ENCODE assay signal across 10 cellular contexts in the genomic region with DNA sequence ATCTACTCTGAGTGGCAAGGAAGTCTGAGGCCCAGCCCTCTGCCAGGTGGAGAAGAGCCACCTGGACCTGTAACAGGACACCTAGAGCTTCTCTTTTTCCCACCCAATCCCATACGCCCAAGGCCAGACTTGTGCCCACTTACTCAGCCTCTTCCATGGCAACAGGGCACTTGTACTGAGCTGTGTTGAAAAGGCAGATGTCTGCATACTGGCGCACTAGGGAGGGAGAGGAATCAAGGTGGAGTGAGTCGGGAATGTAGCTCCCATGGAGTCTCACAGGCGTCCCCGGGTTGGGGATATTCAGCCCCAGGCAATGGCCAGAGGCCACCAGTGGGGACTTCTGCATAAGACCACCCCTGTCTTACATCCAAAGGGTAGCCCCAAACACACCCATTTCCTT. TPM values are rescaled to one million over a fixed set of nuclear protein-coding genes. Genes with fewer than 3 reads are reported as not detected.
DNase-seq lines count a peak whose midpoint lies in the region; ATAC-seq and TF ChIP-seq lines count a peak whose summit lies in the region.
"Had no signal": no experiment of that assay in that cellular context is flagged by ENCODE, and none has a peak within 500 bp of the region (broad histone marks: within the 10 kb centered on the region; RNA-seq: fewer than 3 reads in every experiment).

No MANE protein-coding gene starts in this region.

- H3K36me3 Mint-ChIP-seq in GM23338 (ENCODE audit: low read depth) = peaks cover 78% of the 10 kb centered on the region
- H3K36me3 Mint-ChIP-seq in activated T-helper 2 cell treated with anti-CD3 and anti-CD28 coated beads, Interferon-gamma antibody, Interleukin-2, Interleukin-4, amounts not matched to agents 10 μg/mL and 5 μg/mL and 100 μg/mL, durations not matched to agents 14 hours and 24 hours and 36 hours (ENCODE audit: low read depth) = peaks cover 7% of the 10 kb centered on the region

- no peak overlapping the region for H3K4me2 ChIP-seq in GM23338

- H3K27me3 Mint-ChIP-seq in GM23338 (ENCODE audit: insufficient read depth, low read depth, poor library complexity) = peaks cover 8% of the 10 kb centered on the region
- no peaks in the 10 kb centered on the region for H3K27me3 Mint-ChIP-seq in activated T-helper 2 cell treated with anti-CD3 and anti-CD28 coated beads, Interferon-gamma antibody, Interleukin-2, Interleukin-4, amounts not matched to agents 10 μg/mL and 5 μg/mL and 100 μg/mL, durations not matched to agents 14 hours and 24 hours and 36 hours (ENCODE audit: low read depth)

- H3K36me3 ChIP-seq in GM23338 (ENCODE audit: insufficient read depth) = no peaks in the 10 kb centered on the region
- H3K36me3 ChIP-seq in ovary = no peaks in the 10 kb centered on the region

- H2AFZ ChIP-seq in GM23338 = no peak overlapping the region

- no peaks in the 10 kb centered on the region for H3K9me3 Mint-ChIP-seq in GM23338
- H3K9me3 Mint-ChIP-seq in activated T-helper 2 cell treated with anti-CD3 and anti-CD28 coated beads, Interferon-gamma antibody, Interleukin-2, Interleukin-4, amounts not matched to agents 10 μg/mL and 5 μg/mL and 100 μg/mL, durations not matched to agents 14 hours and 24 hours and 36 hours = no peaks in the 10 kb centered on the region

- no peak for TF ChIP-seq POLR2A in ovary (IDR thresholded peaks at IDR 0.05)

- H3K27ac Mint-ChIP-seq in GM23338 = peak overlapping the region; percentile 18; the same call in 1 of the 2 replicates
- H3K27ac Mint-ChIP-seq in activated T-helper 2 cell treated with anti-CD3 and anti-CD28 coated beads, Interferon-gamma antibody, Interleukin-2, Interleukin-4, amounts not matched to agents 10 μg/mL and 5 μg/mL and 100 μg/mL, durations not matched to agents 14 hours and 24 hours and 36 hours = peak overlapping the region; percentile 93

- DNase-seq in GM23338 (ENCODE audit: low spot score) (peak; percentile 32), NCI-H2029 treated with DMSO at 0.1 percent for 48 hours (lab: John Stamatoyannopoulos, UW) (peak; percentile 97), ovary (peak in 3 of 5 donors; percentile 2 to 18 (median 7)), cerebellum (ENCODE audit: low spot score) (no peak), GM13977 (ENCODE audit: low spot score) (no peak)
- no peak for DNase-seq in activated T-helper 2 cell treated with anti-CD3 and anti-CD28 coated beads, Interferon-gamma antibody, Interleukin-2, Interleukin-4, amounts not matched to agents 10 μg/mL and 5 μg/mL and 100 μg/mL, durations not matched to agents 14 hours and 24 hours and 36 hours (ENCODE audit: low spot score)

- TF ChIP-seq CTCF in GM23338 (conservative IDR thresholded peaks at IDR 0.05; ENCODE audit: low read depth in 2 of 2) (no peak), ovary (IDR thresholded peaks at IDR 0.05) (no peak), GM13977 (IDR thresholded peaks at IDR 0.05; ENCODE audit: extremely low read depth, insufficient read depth, missing control alignments) (no peak)

- H3K79me2 ChIP-seq in GM23338 (replicated peaks; ENCODE audit: insufficient read depth) = no peaks in the 10 kb centered on the region

- in situ Hi-C loops in GM13977 (cut with MboI; ENCODE audit: low pct_unique_long_range_greater_than_20kb, low sequenced_read_pairs, unreplicated experiment) = loop anchor here (5.0 kb wide), 1 partner anchor 111 kb away; no protein-coding TSS in a partner anchor

- no peaks in the 10 kb centered on the region for H3K9me3 ChIP-seq in ovary
- H3K9me3 ChIP-seq: prostate gland had no signal

- no peaks in the 10 kb centered on the region for H3F3A ChIP-seq in GM23338 (replicated peaks; ENCODE audit: low read depth)

- H3K27ac ChIP-seq in GM23338 (ENCODE audit: low read depth) = 0 out of 2 replicates have a peak overlapping the region, but pooled peaks have one; percentile 10
- no peak overlapping the region for H3K27ac ChIP-seq in ovary
- H3K27ac ChIP-seq: epithelial cell of prostate, prostate gland had no signal

- H3K4me1 Mint-ChIP-seq in GM23338 = peaks cover 30% of the 10 kb centered on the region
- peaks cover 24% of the 10 kb centered on the region for H3K4me1 Mint-ChIP-seq in activated T-helper 2 cell treated with anti-CD3 and anti-CD28 coated beads, Interferon-gamma antibody, Interleukin-2, Interleukin-4, amounts not matched to agents 10 μg/mL and 5 μg/mL and 100 μg/mL, durations not matched to agents 14 hours and 24 hours and 36 hours (ENCODE audit: low read depth)

- TF ChIP-seq EP300 in ovary (IDR thresholded peaks at IDR 0.05) = no peak

- no peaks in the 10 kb centered on the region for H4K20me1 ChIP-seq in GM23338 (replicated peaks; ENCODE audit: insufficient read depth)

- H3K4me1 ChIP-seq in GM23338 (ENCODE audit: insufficient read depth) = peaks cover 5% of the 10 kb centered on the region; the same call in 1 of the 2 replicates
- no peaks in the 10 kb centered on the region for H3K4me1 ChIP-seq in ovary (ENCODE audit: insufficient read depth)
- H3K4me1 ChIP-seq: prostate gland had no signal

- H3K4me3 ChIP-seq in GM23338 (no peak overlapping the region), ovary (no peak overlapping the region)
- H3K4me3 ChIP-seq: prostate gland had no signal

- no peak overlapping the region for H3K4me3 Mint-ChIP-seq in GM23338
- H3K4me3 Mint-ChIP-seq in activated T-helper 2 cell treated with anti-CD3 and anti-CD28 coated beads, Interferon-gamma antibody, Interleukin-2, Interleukin-4, amounts not matched to agents 10 μg/mL and 5 μg/mL and 100 μg/mL, durations not matched to agents 14 hours and 24 hours and 36 hours (ENCODE audit: low read depth) = no peak overlapping the region

- no peaks in the 10 kb centered on the region for H3K27me3 ChIP-seq in GM23338 (ENCODE audit: insufficient read depth)
- no peaks in the 10 kb centered on the region for H3K27me3 ChIP-seq in ovary

- ATAC-seq in GM23338 (no peak), HG03439 (IDR thresholded peaks at IDR 0.05; ENCODE audit: unreplicated experiment) (no peak)

- 81 to 90% (median 85%) methylated on average over 5 of the region's 5 CpGs for WGBS in ovary, 3 donors

- no peaks in the 10 kb centered on the region for H3K9me2 ChIP-seq in GM23338 (ENCODE audit: insufficient read depth)

- intact Hi-C loops in activated T-helper 2 cell treated with anti-CD3 and anti-CD28 coated beads, Interferon-gamma antibody, Interleukin-2, Interleukin-4, amounts not matched to agents 10 μg/mL and 5 μg/mL and 100 μg/mL, durations not matched to agents 14 hours and 24 hours and 36 hours (cut with micrococcal nuclease) = loop anchor here (10.0 kb wide), 1 partner anchor 258 kb away; no protein-coding TSS in a partner anchor
- intact Hi-C loops in ovary (cut with DNase I) = loop anchor here in 1 of 4 donors (5.0 kb wide), 1 partner anchor 256 kb away; no protein-coding TSS in a partner anchor

TF ChIP-seq in GM23338, 12 proteins besides CTCF, POLR2A, EP300 and RAD21 (continues in another document):
- TF ChIP-seq CREB1 (CRISPR knock-in tag; IDR thresholded peaks at IDR 0.05; ENCODE audit: low read depth) = no peak
- no peak for TF ChIP-seq EZH2 (IDR thresholded peaks at IDR 0.05; ENCODE audit: low read depth, unreplicated experiment)
- TF ChIP-seq NANOG (IDR thresholded peaks at IDR 0.05; ENCODE audit: borderline replicate concordance) = no peak

RNA-seq across cellular contexts. Expression of a gene that starts 36.1 kb away (rescaled TPM):
- 0.16 and 0.21 TPM in 2 replicates for total RNA-seq in GM23338 (2014; rRNA removed; shearing (Covaris generic))
- polyA plus RNA-seq in GM23338 (2016; fragmentation: Nextera tagmentation; extraction: Ambion mirVana) = 0.08 and 0.40 TPM in 2 replicates
- total RNA-seq in activated T-helper 2 cell treated with anti-CD3 and anti-CD28 coated beads, Interferon-gamma antibody, Interleukin-2, Interleukin-4, amounts not matched to agents 10 μg/mL and 5 μg/mL and 100 μg/mL, durations not matched to agents 14 hours and 24 hours and 36 hours = 0.25 and 0.32 TPM in 2 replicates
- under 1 TPM in 5 of 7 donors, not detected in 2; 0.13 to 0.47 (median 0.32) TPM for total RNA-seq in ovary
- polyA plus RNA-seq in ovary = under 1 TPM; 0.19 to 0.27 TPM
- total RNA-seq in cerebellum = 0.09 TPM
- polyA plus RNA-seq: keratinocyte had no signal

Comparison
In these comparisons a context has a peak if more than half of its experiments do, and no peak if none do; other contexts are left out.
1. DNase-seq: peak in GM23338 (single experiment), NCI-H2029 treated with DMSO at 0.1 percent for 48 hours (single experiment) and ovary (3 of 5); none in activated T-helper 2 cell treated with anti-CD3 and anti-CD28 coated beads, Interferon-gamma antibody, Interleukin-2, Interleukin-4, amounts not matched to agents 10 μg/mL and 5 μg/mL and 100 μg/mL, durations not matched to agents 14 hours and 24 hours and 36 hours (single experiment), cerebellum (single experiment) and GM13977 (single experiment).